Comparison of ENCODE assay signal across 8 cellular contexts in genomic region chr17:18564099-18564448, GRCh38.
DNase-seq lines count a peak whose midpoint lies in the region; ATAC-seq and TF ChIP-seq lines count a peak whose summit lies in the region.
"Not testable (repeated sequence)": the region's sequence is repeated elsewhere in the genome, so short reads cannot be mapped to it uniquely, and the experiment has no call there.

No MANE protein-coding gene starts in this region.

- in situ Hi-C loops in Panc1 (cut with HindIII; ENCODE audit: low pct_unique_long_range_greater_than_20kb, low sequenced_read_pairs): not testable (repeated sequence)

- not testable (repeated sequence) for H3K36me3 ChIP-seq in Panc1 (ENCODE audit: control insufficient read depth, insufficient read depth, low read length)

- peak; percentile 82 for ATAC-seq in CD4-positive, alpha-beta T cell (ENCODE audit: poor library complexity)
- ATAC-seq in Panc1 (peak; percentile 63; the same call in 1 of the 2 replicates), esophagus mucosa (peak; percentile 87), memory B cell (ENCODE audit: low read depth) (peak; percentile 58)

- H3K27ac Mint-ChIP-seq in CD4-positive, alpha-beta T cell: peak overlapping the region; percentile 8
- peak overlapping the region; percentile 6 for H3K27ac Mint-ChIP-seq in memory B cell

- H3K36me3 Mint-ChIP-seq in CD4-positive, alpha-beta T cell (ENCODE audit: low read depth); memory B cell: not testable (repeated sequence)

- not testable (repeated sequence) for H3K27me3 ChIP-seq in CD4-positive, alpha-beta T cell (ENCODE audit: control insufficient read depth, insufficient read depth, low read length); Panc1 (ENCODE audit: control insufficient read depth, insufficient read depth, low read length)

- DNase-seq in CD4-positive, alpha-beta T cell: peak in 9 of 10 experiments; percentile 3 to 35 (median 10)
- not testable (repeated sequence) for DNase-seq in GM20000 (ENCODE audit: low spot score)
- peak; percentile 24 for DNase-seq in LHCN-M2 (ENCODE audit: low read depth)
- peak; percentile 7 for DNase-seq in Panc1 (ENCODE audit: low read depth, low spot score)
- DNase-seq in activated T-cell treated with anti-CD3 and anti-CD28 coated beads, Interleukin-2, amount 50 U/mL, for 48 hours: peak; percentile 35 to 51
- DNase-seq in memory B cell (ENCODE audit: low spot score in 2 of 2): peak in 1 of 2 donors; percentile 59
- peak; percentile 6 for DNase-seq in stimulated activated CD4-positive, alpha-beta T cell treated with anti-CD3 and anti-CD28 coated beads, Interleukin-4, amount 100 ng/mL, for 1 hour

- H3K27me3 Mint-ChIP-seq in CD4-positive, alpha-beta T cell; memory B cell: not testable (repeated sequence)

- intact Hi-C loops in CD4-positive, alpha-beta T cell (cut with DNase I, micrococcal nuclease): loop anchor here (5.0 to 10.0 kb wide), 2 partner anchors 317 to 319 kb away; no protein-coding TSS in a partner anchor
- intact Hi-C loops in Panc1 (cut with micrococcal nuclease; ENCODE audit: unreplicated experiment): not testable (repeated sequence)

- H3K4me3 Mint-ChIP-seq in CD4-positive, alpha-beta T cell: peak overlapping the region; percentile 32
- H3K4me3 Mint-ChIP-seq in memory B cell: peak overlapping the region; percentile 75

- CTCF ChIA-PET in CD4-positive, alpha-beta T cell (lab: Charles Lee); Panc1 (lab: Charles Lee): not testable (repeated sequence)

- POLR2A ChIA-PET in CD4-positive, alpha-beta T cell (lab: Charles Lee); Panc1 (lab: Charles Lee): not testable (repeated sequence)

- not testable (repeated sequence) for H3K4me1 Mint-ChIP-seq in CD4-positive, alpha-beta T cell (ENCODE audit: low read depth); memory B cell

- not testable (repeated sequence) for H3K4me3 ChIP-seq in Panc1 (ENCODE audit: low read depth in 2 of 2, low read length in 2 of 2)

- H3K9me3 Mint-ChIP-seq in CD4-positive, alpha-beta T cell; memory B cell: not testable (repeated sequence)

- not testable (repeated sequence) for H3K27ac ChIP-seq in CD4-positive, alpha-beta T cell (ENCODE audit: low read depth, low read length); Panc1 (ENCODE audit: low read length)

- TF ChIP-seq CTCF in CD4-positive, alpha-beta T cell (IDR thresholded peaks at IDR 0.05): peak; percentile 37
- TF ChIP-seq CTCF in GM20000 (IDR thresholded peaks at IDR 0.05; ENCODE audit: extremely low read depth, missing control alignments): peak; percentile 59
- TF ChIP-seq CTCF in Panc1 (IDR thresholded peaks at IDR 0.05): peak; percentile 75

- H3K4me1 ChIP-seq in Panc1 (ENCODE audit: control insufficient read depth, insufficient read depth, low read length): not testable (repeated sequence)

- BruUV-seq in Panc1 (replicated peaks; lab: Mats Ljungman, UMichigan): not testable (repeated sequence)

- H3K9me3 ChIP-seq in CD4-positive, alpha-beta T cell (ENCODE audit: control insufficient read depth, low read length); Panc1 (ENCODE audit: control insufficient read depth, insufficient read depth, low read depth, low read length): not testable (repeated sequence)
